ENCODE assay signal across 24 cellular contexts in the genomic region with DNA sequence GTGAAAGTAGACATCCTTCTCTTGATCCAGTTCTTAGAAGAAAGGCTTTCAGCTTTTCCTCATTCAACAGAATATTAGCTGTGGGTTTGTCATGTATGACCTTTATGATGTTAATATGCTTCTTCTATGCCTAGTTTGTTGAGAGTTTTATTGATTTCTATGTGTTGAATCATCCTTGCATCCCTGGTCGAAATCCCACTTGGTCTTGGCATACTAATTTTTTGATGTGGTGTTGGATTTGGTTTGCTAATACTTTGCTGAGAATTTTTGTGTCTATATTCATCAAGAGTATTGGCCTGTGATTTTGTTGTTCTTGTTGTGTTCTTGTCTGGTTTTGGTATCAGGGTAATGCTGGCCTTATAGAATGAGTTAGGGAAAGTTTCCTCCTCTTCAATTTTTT. TPM values are rescaled to one million over a fixed set of nuclear protein-coding genes. Genes with fewer than 3 reads are reported as not detected.
DNase-seq lines count a peak whose midpoint lies in the region; ATAC-seq and TF ChIP-seq lines count a peak whose summit lies in the region.
"Had no signal": no experiment of that assay in that cellular context is flagged by ENCODE, and none has a peak within 500 bp of the region (broad histone marks: within the 10 kb centered on the region; RNA-seq: fewer than 3 reads in every experiment).

No MANE protein-coding gene starts in this region.

- peak overlapping the region; percentile 2 for H3K27ac Mint-ChIP-seq in activated naive CD4-positive, alpha-beta T cell treated with anti-CD3 and anti-CD28 coated beads, Interleukin-2, amount 50 U/mL, for 24 hours
- H3K27ac Mint-ChIP-seq in activated B cell treated with CpG ODN at 0.5 μM for 24 hours = peak overlapping the region; percentile 9
- peak overlapping the region; percentile 49 to 91 for H3K27ac Mint-ChIP-seq in stimulated activated naive CD8-positive, alpha-beta T cell treated with anti-CD3 and anti-CD28 coated beads, Interleukin-15, amount 100 ng/mL, for 72 hours

- peak overlapping the region; percentile 76 for H3K4me3 Mint-ChIP-seq in activated naive CD4-positive, alpha-beta T cell treated with anti-CD3 and anti-CD28 coated beads, Interleukin-2, amount 50 U/mL, for 24 hours
- peak overlapping the region; percentile 25 for H3K4me3 Mint-ChIP-seq in activated B cell treated with CpG ODN at 0.5 μM for 24 hours
- H3K4me3 Mint-ChIP-seq in stimulated activated naive CD8-positive, alpha-beta T cell treated with anti-CD3 and anti-CD28 coated beads, Interleukin-15, amount 100 ng/mL, for 72 hours = peak overlapping the region; percentile 41 to 75

- intact Hi-C loops in activated B cell treated with CpG ODN at 0.5 μM for 24 hours (cut with micrococcal nuclease) (no loop called here), posterior vena cava (cut with DNase I) (no loop called here)

- no peaks in the 10 kb centered on the region for H3K27me3 Mint-ChIP-seq in activated naive CD4-positive, alpha-beta T cell treated with anti-CD3 and anti-CD28 coated beads, Interleukin-2, amount 50 U/mL, for 24 hours
- no peaks in the 10 kb centered on the region for H3K27me3 Mint-ChIP-seq in activated B cell treated with CpG ODN at 0.5 μM for 24 hours
- no peaks in the 10 kb centered on the region for H3K27me3 Mint-ChIP-seq in stimulated activated naive CD8-positive, alpha-beta T cell treated with anti-CD3 and anti-CD28 coated beads, Interleukin-15, amount 100 ng/mL, for 72 hours

- POLR2A ChIA-PET in activated B cell treated with CpG ODN at 0.5 μM for 24 hours (lab: Charles Lee) = no interaction called here

- CTCF ChIA-PET in activated B cell treated with CpG ODN at 0.5 μM for 24 hours (lab: Charles Lee) = no interaction called here

- H3K4me3 ChIP-seq in fibroblast of mammary gland (ENCODE audit: control insufficient read depth, low read depth, low read length) = no peak overlapping the region
- H3K4me3 ChIP-seq: right lobe of liver, transverse colon had no signal

- H3K4me1 Mint-ChIP-seq in activated naive CD4-positive, alpha-beta T cell treated with anti-CD3 and anti-CD28 coated beads, Interleukin-2, amount 50 U/mL, for 24 hours = peaks cover 89% of the 10 kb centered on the region
- peaks cover 80% of the 10 kb centered on the region for H3K4me1 Mint-ChIP-seq in activated B cell treated with CpG ODN at 0.5 μM for 24 hours
- peaks cover 78% of the 10 kb centered on the region for H3K4me1 Mint-ChIP-seq in stimulated activated naive CD8-positive, alpha-beta T cell treated with anti-CD3 and anti-CD28 coated beads, Interleukin-15, amount 100 ng/mL, for 72 hours

- peaks cover 71% of the 10 kb centered on the region for H3K36me3 Mint-ChIP-seq in activated naive CD4-positive, alpha-beta T cell treated with anti-CD3 and anti-CD28 coated beads, Interleukin-2, amount 50 U/mL, for 24 hours
- H3K36me3 Mint-ChIP-seq in activated B cell treated with CpG ODN at 0.5 μM for 24 hours (ENCODE audit: low read depth) = peaks cover 87% of the 10 kb centered on the region

- no peak for ATAC-seq in activated B cell treated with CpG ODN at 0.5 μM for 24 hours (ENCODE audit: low read depth)
- ATAC-seq in stimulated activated naive CD8-positive, alpha-beta T cell treated with anti-CD3 and anti-CD28 coated beads, Interleukin-15, amount 100 ng/mL, for 72 hours = no peak
- ATAC-seq: left lobe of liver, right lobe of liver had no signal

- H3K9me3 Mint-ChIP-seq in activated naive CD4-positive, alpha-beta T cell treated with anti-CD3 and anti-CD28 coated beads, Interleukin-2, amount 50 U/mL, for 24 hours = peaks cover 9% of the 10 kb centered on the region
- no peaks in the 10 kb centered on the region for H3K9me3 Mint-ChIP-seq in activated B cell treated with CpG ODN at 0.5 μM for 24 hours
- H3K9me3 Mint-ChIP-seq in stimulated activated naive CD8-positive, alpha-beta T cell treated with anti-CD3 and anti-CD28 coated beads, Interleukin-15, amount 100 ng/mL, for 72 hours = peaks cover 29 to 33% of the 10 kb centered on the region in 2 donors

- TF ChIP-seq CTCF in activated B cell treated with CpG ODN at 0.5 μM for 24 hours (IDR thresholded peaks at IDR 0.05) (no peak), fibroblast of mammary gland (conservative IDR thresholded peaks at IDR 0.05; ENCODE audit: control insufficient read depth, insufficient read depth, low read depth, low read length) (no peak)

- DNase-seq in activated naive CD4-positive, alpha-beta T cell treated with anti-CD3 and anti-CD28 coated beads, Interleukin-2, amount 50 U/mL, for 16 hours = no peak
- DNase-seq in activated B cell treated with CpG ODN at 0.5 μM for 24 hours = no peak
- DNase-seq in fibroblast of mammary gland (ENCODE audit: low read depth) = peak; percentile 32
- no peak for DNase-seq in stimulated activated naive CD8-positive, alpha-beta T cell treated with anti-CD3 and anti-CD28 coated beads, Interleukin-15, amount 100 ng/mL, for 72 hours
- no peak for DNase-seq in dedifferentiated amniotic fluid mesenchymal stem cell (ENCODE audit: extremely low spot score)
- no peak for DNase-seq in iPS-NIHi7 (ENCODE audit: extremely low spot score)
- DNase-seq in posterior vena cava (ENCODE audit: low spot score) = no peak
- DNase-seq: ACHN; activated CD4-positive, CD25-positive, alpha-beta regulatory T cell; COR-L47; DMS53; hypothalamus; NCI-H1048; NCI-H1694; NCI-H446 treated with DMSO at 0.1 percent for 48 hours; NCI-H82; posterior cingulate gyrus; right lobe of liver; SHP77 treated with DMSO at 0.1 percent for 48 hours; stimulated activated CD8-positive, alpha-beta memory T cell treated with anti-CD3 and anti-CD28 coated beads, Interleukin-4, amount 100 ng/mL, for 48 hours; SW 1271; transverse colon had no signal

RNA-seq across cellular contexts. Expression of gene CD55, which starts 20.9 kb away (rescaled TPM):
- 90.9 and 91.1 TPM in 2 replicates for total RNA-seq in activated B cell treated with CpG ODN at 0.5 μM for 24 hours
- total RNA-seq in posterior vena cava = 10 to 100 TPM; 52.7 to 53.2 TPM

Comparison
In these comparisons a context has a peak if more than half of its experiments do, and no peak if none do; other contexts are left out.
1. H3K27ac Mint-ChIP-seq: peak in every context shown above with its lines; median percentile 70 in stimulated activated naive CD8-positive, alpha-beta T cell treated with anti-CD3 and anti-CD28 coated beads, Interleukin-15, amount 100 ng/mL, for 72 hours; 9 in activated B cell treated with CpG ODN at 0.5 μM for 24 hours; 2 in activated naive CD4-positive, alpha-beta T cell treated with anti-CD3 and anti-CD28 coated beads, Interleukin-2, amount 50 U/mL, for 24 hours.
2. H3K4me3 Mint-ChIP-seq: peak in every context shown above with its lines; median percentile 76 in activated naive CD4-positive, alpha-beta T cell treated with anti-CD3 and anti-CD28 coated beads, Interleukin-2, amount 50 U/mL, for 24 hours; 58 in stimulated activated naive CD8-positive, alpha-beta T cell treated with anti-CD3 and anti-CD28 coated beads, Interleukin-15, amount 100 ng/mL, for 72 hours; 25 in activated B cell treated with CpG ODN at 0.5 μM for 24 hours.